Comparison of ENCODE assay signal across 9 cellular contexts in the genomic region with DNA sequence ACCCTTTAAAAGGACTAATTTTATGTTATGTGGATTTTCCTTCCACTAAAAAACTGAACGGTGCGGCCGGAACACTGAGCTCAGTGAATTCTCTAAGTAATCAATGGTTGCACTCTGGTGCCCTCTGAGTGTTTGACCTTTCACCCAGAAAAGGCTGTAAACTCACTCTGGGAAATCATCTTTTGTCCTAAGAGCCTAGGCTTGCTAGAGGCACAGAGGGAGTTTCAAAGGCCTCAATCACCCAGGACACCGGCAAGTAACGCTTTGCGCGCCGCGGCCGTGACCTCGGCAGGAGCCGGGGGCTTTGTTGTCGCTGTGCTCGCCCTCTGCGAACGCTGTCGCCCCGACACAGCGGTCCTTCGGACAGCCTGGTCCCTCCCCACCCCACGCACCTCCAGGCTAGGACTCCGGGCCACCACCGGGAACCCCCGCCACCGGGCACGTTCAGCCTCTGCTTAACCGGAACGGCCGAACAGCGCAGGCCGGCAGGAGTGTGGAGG. TPM values are rescaled to one million over a fixed set of nuclear protein-coding genes. Genes with fewer than 3 reads are reported as not detected.
A peak's percentile ranks its signal among the peaks of the same experiment; 100 is the strongest.
DNase-seq lines count a peak whose midpoint lies in the region; ATAC-seq and TF ChIP-seq lines count a peak whose summit lies in the region.
"Had no signal": no experiment of that assay in that cellular context is flagged by ENCODE, and none has a peak within 500 bp of the region (broad histone marks: within the 10 kb centered on the region; RNA-seq: fewer than 3 reads in every experiment).

No MANE protein-coding gene starts in this region.

- TF ChIP-seq CTCF in 22Rv1 (IDR thresholded peaks at IDR 0.05) (no peak), GM12875 (IDR thresholded peaks at IDR 0.05; ENCODE audit: borderline replicate concordance, insufficient read depth, low read depth, low read length) (no peak), fibroblast of mammary gland (conservative IDR thresholded peaks at IDR 0.05; ENCODE audit: control insufficient read depth, insufficient read depth, low read depth, low read length) (no peak), progenitor cell of endocrine pancreas (IDR thresholded peaks at IDR 0.05; ENCODE audit: unreplicated experiment) (no peak), GM13977 (IDR thresholded peaks at IDR 0.05; ENCODE audit: extremely low read depth, insufficient read depth, missing control alignments) (no peak)

- H3K27ac Mint-ChIP-seq in progenitor cell of endocrine pancreas, result peak overlapping the region; percentile 98

- peaks cover 34% of the 10 kb centered on the region for H3K4me1 Mint-ChIP-seq in progenitor cell of endocrine pancreas (ENCODE audit: low read depth)

- in situ Hi-C loops in GM13977 (cut with MboI; ENCODE audit: low pct_unique_long_range_greater_than_20kb, low sequenced_read_pairs, unreplicated experiment), result loop anchor here (25.0 kb wide), 1 partner anchor 469 kb away; no protein-coding TSS in a partner anchor

- peak; percentile 3 for ATAC-seq in HG03095 (IDR thresholded peaks at IDR 0.05; ENCODE audit: unreplicated experiment)

- peaks cover 3% of the 10 kb centered on the region for H3K36me3 Mint-ChIP-seq in progenitor cell of endocrine pancreas (ENCODE audit: insufficient read depth)

- no peaks in the 10 kb centered on the region for H3K9me3 Mint-ChIP-seq in progenitor cell of endocrine pancreas (ENCODE audit: low read depth)

- DNase-seq in T follicular helper cell (ENCODE audit: low read depth) (peak; percentile 3), fibroblast of mammary gland (ENCODE audit: low read depth) (peak; percentile 31), progenitor cell of endocrine pancreas (ENCODE audit: low spot score, unreplicated experiment) (peak; percentile 53), GOT3 (lab: John Stamatoyannopoulos, UW) (no peak), GM13977 (ENCODE audit: low spot score) (no peak)

- peak overlapping the region; percentile 89 for H3K4me3 ChIP-seq in GM12875 (ENCODE audit: low read depth, low read length)
- peak overlapping the region; percentile 94 for H3K4me3 ChIP-seq in fibroblast of mammary gland (ENCODE audit: control insufficient read depth, low read depth, low read length)

- peak overlapping the region; percentile 89 for H3K27ac ChIP-seq in 22Rv1

- peaks cover 5% of the 10 kb centered on the region for H3K27me3 Mint-ChIP-seq in progenitor cell of endocrine pancreas

- peak overlapping the region; percentile 91 for H3K4me3 Mint-ChIP-seq in progenitor cell of endocrine pancreas (ENCODE audit: low read depth)

RNA-seq across cellular contexts. Expression of gene ISCA1, which starts 0.7 kb away (rescaled TPM):
- 34.7 and 37.9 TPM in 2 replicates for total RNA-seq in progenitor cell of endocrine pancreas

RNA-seq across cellular contexts. Expression of gene C9orf153, which starts 22.2 kb away (rescaled TPM):
- 0.69 TPM in 1 of 2 replicates, not detected in the other for total RNA-seq in progenitor cell of endocrine pancreas
- total RNA-seq: HT1080 had no signal

Comparison
In these comparisons a context has a peak if more than half of its experiments do, and no peak if none do; other contexts are left out.
1. DNase-seq: peak in T follicular helper cell (single experiment), fibroblast of mammary gland (single experiment) and progenitor cell of endocrine pancreas (single experiment); none in GOT3 (single experiment) and GM13977 (single experiment).